ENCODE assay signal across 1 cellular context in the genomic region with DNA sequence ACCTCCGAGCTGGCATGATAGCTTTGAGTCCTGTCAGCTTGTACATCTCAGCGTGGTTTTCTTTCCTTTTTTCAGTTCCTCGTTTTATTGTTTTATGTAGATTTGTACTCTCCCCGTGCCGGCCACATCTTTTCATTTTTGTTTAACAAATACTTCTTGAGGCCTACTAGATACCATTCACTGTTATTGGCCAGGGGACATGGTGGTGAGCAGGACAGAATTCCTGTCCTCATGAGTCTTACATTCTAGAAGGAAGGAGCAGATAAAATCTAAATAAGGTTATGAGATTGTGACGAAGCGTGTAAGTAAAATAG.
TF ChIP-seq lines count a peak whose summit lies in the region.

No MANE protein-coding gene starts in this region.

TF ChIP-seq in IMR-90, 13 proteins besides CTCF, POLR2A, EP300 and RAD21:
- TF ChIP-seq, protein P1, sequence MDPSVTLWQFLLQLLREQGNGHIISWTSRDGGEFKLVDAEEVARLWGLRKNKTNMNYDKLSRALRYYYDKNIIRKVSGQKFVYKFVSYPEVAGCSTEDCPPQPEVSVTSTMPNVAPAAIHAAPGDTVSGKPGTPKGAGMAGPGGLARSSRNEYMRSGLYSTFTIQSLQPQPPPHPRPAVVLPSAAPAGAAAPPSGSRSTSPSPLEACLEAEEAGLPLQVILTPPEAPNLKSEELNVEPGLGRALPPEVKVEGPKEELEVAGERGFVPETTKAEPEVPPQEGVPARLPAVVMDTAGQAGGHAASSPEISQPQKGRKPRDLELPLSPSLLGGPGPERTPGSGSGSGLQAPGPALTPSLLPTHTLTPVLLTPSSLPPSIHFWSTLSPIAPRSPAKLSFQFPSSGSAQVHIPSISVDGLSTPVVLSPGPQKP (IDR thresholded peaks at IDR 0.05; ENCODE audit: borderline replicate concordance, low read depth, low read length) = no peak
- no peak for TF ChIP-seq FOS (IDR thresholded peaks at IDR 0.05; ENCODE audit: low read depth, low read length)
- TF ChIP-seq MXI1 (IDR thresholded peaks at IDR 0.05; ENCODE audit: borderline replicate concordance, low read depth, low read length) = no peak
- TF ChIP-seq CHD1 (IDR thresholded peaks at IDR 0.05; ENCODE audit: low read depth, low read length) = no peak
- TF ChIP-seq CEBPB (IDR thresholded peaks at IDR 0.05; ENCODE audit: low read depth, low read length) = no peak
- no peak for TF ChIP-seq RFX5 (IDR thresholded peaks at IDR 0.05; ENCODE audit: low read depth, low read length)
- no peak for TF ChIP-seq SMC3 (IDR thresholded peaks at IDR 0.05; ENCODE audit: low read depth, low read length)
- TF ChIP-seq RCOR1 (IDR thresholded peaks at IDR 0.05; ENCODE audit: insufficient replicate concordance, low read length) = no peak
- TF ChIP-seq MAZ (IDR thresholded peaks at IDR 0.05; ENCODE audit: borderline replicate concordance, low read depth, low read length) = no peak
- TF ChIP-seq, protein P2, sequence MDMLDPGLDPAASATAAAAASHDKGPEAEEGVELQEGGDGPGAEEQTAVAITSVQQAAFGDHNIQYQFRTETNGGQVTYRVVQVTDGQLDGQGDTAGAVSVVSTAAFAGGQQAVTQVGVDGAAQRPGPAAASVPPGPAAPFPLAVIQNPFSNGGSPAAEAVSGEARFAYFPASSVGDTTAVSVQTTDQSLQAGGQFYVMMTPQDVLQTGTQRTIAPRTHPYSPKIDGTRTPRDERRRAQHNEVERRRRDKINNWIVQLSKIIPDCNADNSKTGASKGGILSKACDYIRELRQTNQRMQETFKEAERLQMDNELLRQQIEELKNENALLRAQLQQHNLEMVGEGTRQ (IDR thresholded peaks at IDR 0.05; ENCODE audit: low read depth, low read length) = no peak
- no peak for TF ChIP-seq BHLHE40 (IDR thresholded peaks at IDR 0.05; ENCODE audit: low read depth, low read length)
- TF ChIP-seq NFE2L2 (IDR thresholded peaks at IDR 0.05; ENCODE audit: low read depth, low read length) = no peak
